ENCODE assay signal across 25 cellular contexts in the genomic region with DNA sequence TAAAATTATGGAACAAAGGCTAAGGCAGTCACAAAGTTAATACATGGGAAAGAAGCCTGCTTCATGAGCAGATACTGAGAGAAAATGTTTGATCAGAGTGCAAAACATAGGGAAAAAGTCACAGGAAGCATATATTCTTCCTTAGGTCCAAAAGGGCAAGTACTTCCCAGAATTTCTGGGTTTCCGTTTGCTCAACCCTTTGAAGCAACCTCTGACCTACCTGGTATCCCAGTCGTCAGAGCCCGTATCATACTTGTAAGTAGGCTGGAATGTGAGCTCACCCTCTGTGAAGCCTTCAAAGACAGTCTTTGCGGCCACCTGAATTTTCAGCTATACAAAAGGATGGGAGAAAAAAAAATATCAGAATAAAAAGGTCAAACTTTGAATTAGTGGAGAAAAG.
"Had no signal": no experiment of that assay in that cellular context is flagged by ENCODE, and none has a peak within 500 bp of the region (broad histone marks: within the 10 kb centered on the region; RNA-seq: fewer than 3 reads in every experiment).

No MANE protein-coding gene starts in this region.

- H3K27ac ChIP-seq: HL-60, SJSA1, SK-N-MC had no signal

- DNase-seq: IMR-90, Karpas-422, KG1, MG63, NCI-H1092, NCI-H1105 treated with DMSO at 0.1 percent for 48 hours, NCI-H1417 treated with DMSO at 0.1 percent for 48 hours, NCI-H146, NCI-H187, NCI-H2029, NCI-H2081 treated with DMSO at 0.1 percent for 48 hours, NCI-H2171, NCI-H226, NCI-H446, NCI-H510A, NCI-H524 treated with DMSO at 0.1 percent for 48 hours, NCI-H69, NCI-H774, Right ventricle myocardium superior, RPMI8226, SIG-M5 had no signal

- FAIRE-seq: RCC 7860 had no signal

- H3K9me3 ChIP-seq: MG63, SJSA1 had no signal

- H3K4me1 ChIP-seq: SJSA1 had no signal

- H3K27me3 ChIP-seq: MG63, SJSA1 had no signal

- H3K4me3 ChIP-seq: MG63, SJSA1, SK-N-MC had no signal
